In the genomic region with DNA sequence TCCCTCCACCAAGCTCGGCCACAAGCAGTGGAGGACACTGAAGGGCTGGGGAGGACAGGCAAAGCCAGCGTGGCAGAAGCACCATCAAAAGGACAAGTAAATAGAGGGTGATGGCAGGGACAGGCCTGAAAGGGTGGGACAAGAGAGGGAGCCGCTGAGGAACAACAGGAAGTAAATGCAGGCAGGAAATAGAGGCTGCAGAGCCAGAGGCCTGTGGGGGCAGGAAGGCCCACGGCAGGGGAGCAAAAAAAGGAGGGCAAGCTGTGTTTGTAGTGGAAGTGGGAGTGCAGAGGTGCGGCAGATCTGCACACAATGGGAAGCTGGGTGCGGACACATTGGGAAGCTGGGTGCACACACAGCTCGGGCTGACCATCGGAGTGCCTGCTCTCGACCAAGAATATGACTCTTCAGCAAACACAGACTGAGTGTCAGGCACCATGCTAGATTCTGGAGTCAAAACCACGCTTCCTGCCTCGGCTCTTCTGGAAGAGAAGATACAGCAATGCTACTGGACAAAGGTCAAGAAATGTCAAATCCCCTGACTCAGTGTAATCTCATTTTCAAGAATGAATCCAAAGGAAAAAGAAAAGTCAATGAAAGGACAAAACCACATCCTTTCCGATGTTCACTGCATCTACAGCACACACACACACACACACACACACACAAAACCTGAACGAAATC, we compare ENCODE assay signal across 1 cellular context.
TF ChIP-seq lines count a peak whose summit lies in the region.

No MANE protein-coding gene starts in this region.

TF ChIP-seq in K562, 482 proteins besides CTCF, POLR2A, EP300 and RAD21 (continued from another document):
- TF ChIP-seq, protein P1, sequence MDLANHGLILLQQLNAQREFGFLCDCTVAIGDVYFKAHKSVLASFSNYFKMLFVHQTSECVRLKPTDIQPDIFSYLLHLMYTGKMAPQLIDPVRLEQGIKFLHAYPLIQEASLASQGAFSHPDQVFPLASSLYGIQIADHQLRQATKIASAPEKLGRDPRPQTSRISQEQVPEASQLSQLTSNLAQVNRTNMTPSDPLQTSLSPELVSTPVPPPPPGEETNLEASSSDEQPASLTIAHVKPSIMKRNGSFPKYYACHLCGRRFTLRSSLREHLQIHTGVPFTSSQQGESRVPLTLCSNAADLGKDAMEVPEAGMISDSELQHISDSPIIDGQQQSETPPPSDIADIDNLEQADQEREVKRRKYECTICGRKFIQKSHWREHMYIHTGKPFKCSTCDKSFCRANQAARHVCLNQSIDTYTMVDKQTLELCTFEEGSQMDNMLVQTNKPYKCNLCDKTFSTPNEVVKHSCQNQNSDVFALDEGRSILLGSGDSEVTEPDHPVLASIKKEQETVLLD (IDR thresholded peaks at IDR 0.05) = no peak
- TF ChIP-seq ZNF609 (CRISPR knock-in tag; IDR thresholded peaks at IDR 0.05; ENCODE audit: borderline replicate concordance) = no peak
- TF ChIP-seq PHF21A (IDR thresholded peaks at IDR 0.05; ENCODE audit: borderline replicate concordance, low read depth) = no peak
- TF ChIP-seq ZNF398 (CRISPR knock-in tag; IDR thresholded peaks at IDR 0.05) = no peak
- no peak for TF ChIP-seq GTF2E2 (tag; IDR thresholded peaks at IDR 0.05)
- TF ChIP-seq, protein P2, sequence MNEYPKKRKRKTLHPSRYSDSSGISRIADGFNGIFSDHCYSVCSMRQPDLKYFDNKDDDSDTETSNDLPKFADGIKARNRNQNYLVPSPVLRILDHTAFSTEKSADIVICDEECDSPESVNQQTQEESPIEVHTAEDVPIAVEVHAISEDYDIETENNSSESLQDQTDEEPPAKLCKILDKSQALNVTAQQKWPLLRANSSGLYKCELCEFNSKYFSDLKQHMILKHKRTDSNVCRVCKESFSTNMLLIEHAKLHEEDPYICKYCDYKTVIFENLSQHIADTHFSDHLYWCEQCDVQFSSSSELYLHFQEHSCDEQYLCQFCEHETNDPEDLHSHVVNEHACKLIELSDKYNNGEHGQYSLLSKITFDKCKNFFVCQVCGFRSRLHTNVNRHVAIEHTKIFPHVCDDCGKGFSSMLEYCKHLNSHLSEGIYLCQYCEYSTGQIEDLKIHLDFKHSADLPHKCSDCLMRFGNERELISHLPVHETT (CRISPR knock-in tag; conservative IDR thresholded peaks at IDR 0.05 in 1 of 2, IDR thresholded peaks at IDR 0.05 in 1 of 2) = peak in 1 of 2 experiments; percentile 16; a peak in 1 of 4 replicates
- no peak for TF ChIP-seq ZNF444 (CRISPR knock-in tag; IDR thresholded peaks at IDR 0.05)
- no peak for TF ChIP-seq SIN3B (IDR thresholded peaks at IDR 0.05; ENCODE audit: low read depth)
- TF ChIP-seq NR2F6 (CRISPR knock-in tag; IDR thresholded peaks at IDR 0.05) = no peak
- no peak for TF ChIP-seq ZNF23 (CRISPR knock-in tag; IDR thresholded peaks at IDR 0.05)
- no peak for TF ChIP-seq U2AF1 (optimal IDR thresholded peaks at IDR 0.05; ENCODE audit: low read depth, low read length)
- TF ChIP-seq SMARCC2 (IDR thresholded peaks at IDR 0.05; ENCODE audit: low read depth) = 0 out of 2 replicates have a peak, but pooled peaks have one; percentile 31
- no peak for TF ChIP-seq ARHGAP35 (IDR thresholded peaks at IDR 0.05; ENCODE audit: partially characterized antibody)
- no peak for TF ChIP-seq ZNF134 (CRISPR knock-in tag; conservative IDR thresholded peaks at IDR 0.05)
- no peak for TF ChIP-seq MCM7 (IDR thresholded peaks at IDR 0.05)
- TF ChIP-seq SMAD1 (IDR thresholded peaks at IDR 0.05; ENCODE audit: low read depth, low read length, partially characterized antibody) = no peak
- TF ChIP-seq SAFB2 (IDR thresholded peaks at IDR 0.05; ENCODE audit: borderline replicate concordance, low read depth, low read length, severe bottlenecking) = no peak
- TF ChIP-seq, protein P3, sequence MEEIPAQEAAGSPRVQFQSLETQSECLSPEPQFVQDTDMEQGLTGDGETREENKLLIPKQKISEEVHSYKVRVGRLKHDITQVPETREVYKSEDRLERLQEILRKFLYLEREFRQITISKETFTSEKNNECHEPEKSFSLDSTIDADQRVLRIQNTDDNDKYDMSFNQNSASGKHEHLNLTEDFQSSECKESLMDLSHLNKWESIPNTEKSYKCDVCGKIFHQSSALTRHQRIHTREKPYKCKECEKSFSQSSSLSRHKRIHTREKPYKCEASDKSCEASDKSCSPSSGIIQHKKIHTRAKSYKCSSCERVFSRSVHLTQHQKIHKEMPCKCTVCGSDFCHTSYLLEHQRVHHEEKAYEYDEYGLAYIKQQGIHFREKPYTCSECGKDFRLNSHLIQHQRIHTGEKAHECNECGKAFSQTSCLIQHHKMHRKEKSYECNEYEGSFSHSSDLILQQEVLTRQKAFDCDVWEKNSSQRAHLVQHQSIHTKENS (CRISPR knock-in tag; IDR thresholded peaks at IDR 0.05) = no peak
- TF ChIP-seq ETV1 (tag; conservative IDR thresholded peaks at IDR 0.05; ENCODE audit: low read depth) = peak; percentile 49
- TF ChIP-seq, protein P4, sequence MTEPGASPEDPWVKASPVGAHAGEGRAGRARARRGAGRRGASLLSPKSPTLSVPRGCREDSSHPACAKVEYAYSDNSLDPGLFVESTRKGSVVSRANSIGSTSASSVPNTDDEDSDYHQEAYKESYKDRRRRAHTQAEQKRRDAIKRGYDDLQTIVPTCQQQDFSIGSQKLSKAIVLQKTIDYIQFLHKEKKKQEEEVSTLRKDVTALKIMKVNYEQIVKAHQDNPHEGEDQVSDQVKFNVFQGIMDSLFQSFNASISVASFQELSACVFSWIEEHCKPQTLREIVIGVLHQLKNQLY (CRISPR knock-in tag; conservative IDR thresholded peaks at IDR 0.05) = no peak
- no peak for TF ChIP-seq ZBED1 (IDR thresholded peaks at IDR 0.05)
